ENCODE assay signal across 8 cellular contexts in the genomic region with DNA sequence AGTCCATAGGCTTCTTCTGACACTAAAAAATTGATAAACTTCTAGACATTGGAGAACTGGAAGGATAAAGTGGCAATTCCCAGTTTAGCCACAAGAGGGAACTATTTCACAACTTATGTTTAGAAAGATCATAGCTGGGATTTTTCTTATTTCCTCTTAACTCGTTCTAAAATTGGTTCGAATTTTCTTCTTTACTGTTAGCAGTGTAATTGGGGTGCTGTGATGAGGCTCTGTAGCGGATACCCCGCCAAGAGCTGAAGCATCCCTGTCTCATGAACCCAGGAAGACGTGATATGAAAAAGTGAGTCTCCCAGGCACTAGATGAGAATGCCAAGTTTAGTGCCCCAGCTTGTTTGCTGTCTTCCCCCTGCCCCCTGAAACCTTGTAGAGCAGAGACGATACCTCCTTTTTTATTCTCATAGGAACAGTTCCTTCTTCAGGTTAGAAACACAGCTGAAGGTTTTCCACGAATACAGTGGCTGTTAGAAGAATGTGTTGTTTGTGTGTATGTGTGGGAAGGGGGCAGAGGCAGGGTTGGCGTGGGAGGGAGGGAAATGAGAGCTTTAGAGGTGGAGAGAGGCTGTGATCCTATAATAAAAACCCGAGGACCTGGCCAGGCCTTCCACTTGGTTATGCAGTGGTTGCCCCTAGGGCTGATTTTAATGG.
DNase-seq lines count a peak whose midpoint lies in the region; ATAC-seq and TF ChIP-seq lines count a peak whose summit lies in the region.

No MANE protein-coding gene starts in this region.

- H3K27me3 Mint-ChIP-seq in activated CD8-positive, alpha-beta T cell treated with anti-CD3 and anti-CD28 coated beads, Interleukin-2, amount 10 ng/mL, durations not matched to agents 7 days and 5 days (ENCODE audit: low read depth) = no peaks in the 10 kb centered on the region

- no peak overlapping the region for H3K27ac Mint-ChIP-seq in activated CD8-positive, alpha-beta T cell treated with anti-CD3 and anti-CD28 coated beads, Interleukin-2, amount 10 ng/mL, durations not matched to agents 7 days and 5 days

- TF ChIP-seq CTCF in AG10803 (conservative IDR thresholded peaks at IDR 0.05; ENCODE audit: low read length) (peak; percentile 84), GM12873 (IDR thresholded peaks at IDR 0.05; ENCODE audit: insufficient read depth, low read depth, low read length, missing control alignments) (peak; percentile 70), heart left ventricle (IDR thresholded peaks at IDR 0.05) (peak; percentile 83 to 93 (median 88))

- H3K9me3 Mint-ChIP-seq in activated CD8-positive, alpha-beta T cell treated with anti-CD3 and anti-CD28 coated beads, Interleukin-2, amount 10 ng/mL, durations not matched to agents 7 days and 5 days (ENCODE audit: insufficient read depth) = no peaks in the 10 kb centered on the region

- no peaks in the 10 kb centered on the region for H3K36me3 Mint-ChIP-seq in activated CD8-positive, alpha-beta T cell treated with anti-CD3 and anti-CD28 coated beads, Interleukin-2, amount 10 ng/mL, durations not matched to agents 7 days and 5 days (ENCODE audit: low read depth)

- POLR2A ChIA-PET in activated CD8-positive, alpha-beta T cell treated with anti-CD3 and anti-CD28 coated beads, Interleukin-2, amount 10 ng/mL, durations not matched to agents 7 days and 5 days (lab: Charles Lee) = no interaction called here
- POLR2A ChIA-PET in HEK293T (lab: Yijun Ruan, JAX) = no interaction called here

- H3K27ac ChIP-seq in heart left ventricle = no peak overlapping the region
- H3K27ac ChIP-seq in effector memory CD4-positive, alpha-beta T cell (ENCODE audit: insufficient read depth, low read length, poor library complexity, severe bottlenecking) = no peak overlapping the region

- no peak for TF ChIP-seq POLR2A in heart left ventricle (IDR thresholded peaks at IDR 0.05)

- no peak for ATAC-seq in activated CD8-positive, alpha-beta T cell treated with anti-CD3 and anti-CD28 coated beads, Interleukin-2, amount 10 ng/mL, durations not matched to agents 7 days and 5 days
- peak in 2 of 4 donors; percentile 24 to 46 for ATAC-seq in heart left ventricle

- H3K36me3 ChIP-seq in heart left ventricle = no peaks in the 10 kb centered on the region
- H3K36me3 ChIP-seq in effector memory CD4-positive, alpha-beta T cell (ENCODE audit: control insufficient read depth, insufficient read depth, low read length) = no peaks in the 10 kb centered on the region

- CTCF ChIA-PET in activated CD8-positive, alpha-beta T cell treated with anti-CD3 and anti-CD28 coated beads, Interleukin-2, amount 10 ng/mL, durations not matched to agents 7 days and 5 days (lab: Charles Lee) = interaction anchor here (1.0 to 3.6 kb wide), 22 partner anchors 9 to 807 kb away, joined by 3 to 34 read pairs (median 4); a partner anchor contains a TSS
- CTCF ChIA-PET in HEK293T (lab: Yijun Ruan, JAX) = interaction anchor here (0.7 to 4.3 kb wide), 15 partner anchors 13 to 800 kb away, joined by 3 to 53 read pairs (median 5); no protein-coding TSS in a partner anchor

- no peak overlapping the region for H3K4me3 Mint-ChIP-seq in activated CD8-positive, alpha-beta T cell treated with anti-CD3 and anti-CD28 coated beads, Interleukin-2, amount 10 ng/mL, durations not matched to agents 7 days and 5 days

- H3K4me1 Mint-ChIP-seq in activated CD8-positive, alpha-beta T cell treated with anti-CD3 and anti-CD28 coated beads, Interleukin-2, amount 10 ng/mL, durations not matched to agents 7 days and 5 days (ENCODE audit: low read depth) = peaks cover 2% of the 10 kb centered on the region

- peaks cover 0 to 12% (median 6%) of the 10 kb centered on the region in 12 donors for H3K4me1 ChIP-seq in heart left ventricle
- no peaks in the 10 kb centered on the region for H3K4me1 ChIP-seq in effector memory CD4-positive, alpha-beta T cell (ENCODE audit: control insufficient read depth, insufficient read depth, low read length, poor library complexity, severe bottlenecking)

- intact Hi-C loops in heart left ventricle (cut with DNase I) = loop anchor here in 9 of 10 donors (1.0 to 10.0 kb wide), 6 partner anchors 381 to 804 kb away; no protein-coding TSS in a partner anchor

- H3K4me3 ChIP-seq in AG10803 (ENCODE audit: low read length) (no peak overlapping the region), heart left ventricle (peak overlapping the region in 9 of 12 donors; percentile 0 to 40 (median 25))
- no peak overlapping the region for H3K4me3 ChIP-seq in effector memory CD4-positive, alpha-beta T cell (ENCODE audit: insufficient read depth, low read depth, low read length, poor library complexity, severe bottlenecking)

- no peaks in the 10 kb centered on the region for H3K27me3 ChIP-seq in heart left ventricle
- H3K27me3 ChIP-seq in effector memory CD4-positive, alpha-beta T cell (replicated peaks; ENCODE audit: control insufficient read depth, insufficient read depth, low read length, poor library complexity, severe bottlenecking) = no peaks in the 10 kb centered on the region

- WGBS in heart left ventricle, 4 donors = 7 to 10% (median 8%) methylated on average over 9 of the region's 9 CpGs

- H3K9me3 ChIP-seq in heart left ventricle = no peaks in the 10 kb centered on the region
- no peaks in the 10 kb centered on the region for H3K9me3 ChIP-seq in effector memory CD4-positive, alpha-beta T cell (ENCODE audit: control insufficient read depth, low read length)

- peak; percentile 31 for DNase-seq in AG10803 (ENCODE audit: low read depth)
- DNase-seq in NAMALWA (ENCODE audit: low spot score) = peak; percentile 74
- peak; percentile 46 for DNase-seq in activated CD8-positive, alpha-beta T cell treated with anti-CD3 and anti-CD28 coated beads, Interleukin-2, amount 10 ng/mL, durations not matched to agents 7 days and 5 days
- DNase-seq in heart left ventricle = no peak
- DNase-seq in retina = peak; percentile 66
- no peak for DNase-seq in HEK293T (ENCODE audit: extremely low spot score)
- no peak for DNase-seq in effector memory CD4-positive, alpha-beta T cell

TF ChIP-seq in HEK293T, 16 proteins besides CTCF, POLR2A, EP300 and RAD21:
- TF ChIP-seq LEF1 (IDR thresholded peaks at IDR 0.05; ENCODE audit: borderline replicate concordance) = no peak
- no peak for TF ChIP-seq TARDBP (IDR thresholded peaks at IDR 0.05)
- no peak for TF ChIP-seq FOXM1 (IDR thresholded peaks at IDR 0.05; ENCODE audit: borderline replicate concordance)
- TF ChIP-seq HDGF (IDR thresholded peaks at IDR 0.05; ENCODE audit: borderline replicate concordance) = no peak
- no peak for TF ChIP-seq CTBP1 (IDR thresholded peaks at IDR 0.05; ENCODE audit: borderline replicate concordance)
- no peak for TF ChIP-seq ARNT (IDR thresholded peaks at IDR 0.05)
- TF ChIP-seq BHLHE40 (IDR thresholded peaks at IDR 0.05; ENCODE audit: borderline replicate concordance) = no peak
- no peak for TF ChIP-seq SUZ12 (IDR thresholded peaks at IDR 0.05)
- TF ChIP-seq FOXA1 (IDR thresholded peaks at IDR 0.05) = no peak
- TF ChIP-seq, protein P1, sequence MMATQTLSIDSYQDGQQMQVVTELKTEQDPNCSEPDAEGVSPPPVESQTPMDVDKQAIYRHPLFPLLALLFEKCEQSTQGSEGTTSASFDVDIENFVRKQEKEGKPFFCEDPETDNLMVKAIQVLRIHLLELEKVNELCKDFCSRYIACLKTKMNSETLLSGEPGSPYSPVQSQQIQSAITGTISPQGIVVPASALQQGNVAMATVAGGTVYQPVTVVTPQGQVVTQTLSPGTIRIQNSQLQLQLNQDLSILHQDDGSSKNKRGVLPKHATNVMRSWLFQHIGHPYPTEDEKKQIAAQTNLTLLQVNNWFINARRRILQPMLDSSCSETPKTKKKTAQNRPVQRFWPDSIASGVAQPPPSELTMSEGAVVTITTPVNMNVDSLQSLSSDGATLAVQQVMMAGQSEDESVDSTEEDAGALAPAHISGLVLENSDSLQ (IDR thresholded peaks at IDR 0.05) = no peak
- TF ChIP-seq ELF4 (IDR thresholded peaks at IDR 0.05) = no peak
- TF ChIP-seq FOXK2 (IDR thresholded peaks at IDR 0.05) = no peak
- TF ChIP-seq NFRKB (IDR thresholded peaks at IDR 0.05) = no peak
- TF ChIP-seq ZNF384 (IDR thresholded peaks at IDR 0.05) = no peak
- TF ChIP-seq L3MBTL2 (conservative IDR thresholded peaks at IDR 0.05) = no peak
- no peak for TF ChIP-seq SP1 (IDR thresholded peaks at IDR 0.05)

Comparison
In these comparisons a context has a peak if more than half of its experiments do, and no peak if none do; other contexts are left out.
1. DNase-seq: peak in AG10803 (single experiment), NAMALWA (single experiment), activated CD8-positive, alpha-beta T cell treated with anti-CD3 and anti-CD28 coated beads, Interleukin-2, amount 10 ng/mL, durations not matched to agents 7 days and 5 days (single experiment) and retina (single experiment); none in heart left ventricle (0 of 5), HEK293T (single experiment) and effector memory CD4-positive, alpha-beta T cell (0 of 3).
2. H3K4me3 ChIP-seq: peak in heart left ventricle (9 of 12); none in AG10803 (single experiment) and effector memory CD4-positive, alpha-beta T cell (single experiment).
3. Peak in every context shown above with its lines, with median percentiles within 50 percentile points of each other: CTCF ChIP-seq.